In genomic region chr7:42107484-42107883, GRCh38 we compare ENCODE assay signal across 11 cellular contexts.
DNase-seq lines count a peak whose midpoint lies in the region; ATAC-seq, FAIRE-seq and TF ChIP-seq lines count a peak whose summit lies in the region.
"Had no signal": no experiment of that assay in that cellular context is flagged by ENCODE, and none has a peak within 500 bp of the region (broad histone marks: within the 10 kb centered on the region; RNA-seq: fewer than 3 reads in every experiment).

No MANE protein-coding gene starts in this region.

- H3K79me2 ChIP-seq in PC-3 (ENCODE audit: low read length) (0 out of 2 replicates have a peak, but pooled peaks cover 6% of the 10 kb centered on the region), neural progenitor cell (ENCODE audit: low read depth) (peaks cover 99% of the 10 kb centered on the region)

- intact Hi-C loops in PC-3 (cut with micrococcal nuclease) (loop anchor here (10.0 kb wide), 1 partner anchor 113 kb away; no protein-coding TSS in a partner anchor), kidney (cut with DNase I) (no loop called here)

- H3K9me2 ChIP-seq in PC-3 (replicated peaks; ENCODE audit: low read length) = no peaks in the 10 kb centered on the region

- no TSS peak for BruUV-seq in PC-3 (replicated peaks; lab: Mats Ljungman, UMichigan)

- peak; percentile 49 for ATAC-seq in PC-3

- H3K9ac ChIP-seq in PC-3 (ENCODE audit: low read length) = peak overlapping the region; percentile 69
- no peak overlapping the region for H3K9ac ChIP-seq in neural progenitor cell
- H3K9ac ChIP-seq in kidney (ENCODE audit: low read length in 2 of 2) = no peak overlapping the region

- peak overlapping the region; percentile 45 for H3K4me3 ChIP-seq in PC-3 (ENCODE audit: low read length)
- H3K4me3 ChIP-seq in fibroblast of pulmonary artery (replicated peaks; ENCODE audit: low read depth, low read length) = no peak overlapping the region
- no peak overlapping the region for H3K4me3 ChIP-seq in neural progenitor cell
- no peak overlapping the region for H3K4me3 ChIP-seq in kidney (ENCODE audit: low read length in 2 of 2)

- peak overlapping the region; percentile 24 for H2AFZ ChIP-seq in PC-3 (ENCODE audit: low read length)
- no peak overlapping the region for H2AFZ ChIP-seq in neural progenitor cell (replicated peaks)

- H3K27me3 Mint-ChIP-seq in neural progenitor cell (ENCODE audit: insufficient read depth, low read depth) = peaks cover 4% of the 10 kb centered on the region

- H3F3A ChIP-seq in PC-3 (ENCODE audit: low read length, unreplicated experiment) (peaks cover 4% of the 10 kb centered on the region), neural progenitor cell (ENCODE audit: low read depth) (peaks cover 19% of the 10 kb centered on the region)

- peak overlapping the region; percentile 77 for H3K4me2 ChIP-seq in PC-3 (ENCODE audit: low read length)
- peak overlapping the region; percentile 44 for H3K4me2 ChIP-seq in neural progenitor cell

- POLR2A ChIA-PET in PC-3 (lab: Charles Lee; ENCODE audit: unreplicated experiment) = interaction anchor here (0.6 kb wide), 1 partner anchor 281 kb away, joined by 3 read pairs; no protein-coding TSS in a partner anchor

- H3K4me1 ChIP-seq in PC-3 (ENCODE audit: insufficient read depth, low read length) (peaks cover 57% of the 10 kb centered on the region), neural progenitor cell (peaks cover 35% of the 10 kb centered on the region), kidney (ENCODE audit: control insufficient read depth in 1 of 2, insufficient read depth in 1 of 2, low read depth in 1 of 2, low read length in 2 of 2) (no peaks in the 10 kb centered on the region)

- peak overlapping the region; percentile 31 for H3K4me3 Mint-ChIP-seq in neural progenitor cell

- H3K27ac Mint-ChIP-seq in neural progenitor cell = peak overlapping the region; percentile 87
- H3K27ac Mint-ChIP-seq: progenitor cell of endocrine pancreas had no signal

- H3K9me3 Mint-ChIP-seq in neural progenitor cell = no peaks in the 10 kb centered on the region

- CTCF ChIA-PET in PC-3 (lab: Charles Lee) = no interaction called here

- peaks cover 58% of the 10 kb centered on the region for H3K4me1 Mint-ChIP-seq in neural progenitor cell

- TF ChIP-seq CTCF in PC-3 (conservative IDR thresholded peaks at IDR 0.05; ENCODE audit: low read depth, low read length) (no peak), fibroblast of pulmonary artery (IDR thresholded peaks at IDR 0.05; ENCODE audit: low read length, missing control alignments) (no peak), neural progenitor cell (IDR thresholded peaks at IDR 0.05) (no peak), kidney (IDR thresholded peaks at IDR 0.05; ENCODE audit: borderline replicate concordance, extremely low read depth, insufficient read depth) (no peak)

- no peaks in the 10 kb centered on the region for H3K9me3 ChIP-seq in PC-3 (ENCODE audit: low read length)
- no peaks in the 10 kb centered on the region for H3K9me3 ChIP-seq in neural progenitor cell (ENCODE audit: low read depth)
- no peaks in the 10 kb centered on the region for H3K9me3 ChIP-seq in kidney (ENCODE audit: control insufficient read depth in 1 of 2, low read length in 2 of 2)
- H3K9me3 ChIP-seq: Caco-2 had no signal

- FAIRE-seq in kidney (lab: Jason Lieb, UNC) = no peak

- H3K27me3 ChIP-seq in PC-3 (ENCODE audit: low read length) (no peaks in the 10 kb centered on the region), neural progenitor cell (no peaks in the 10 kb centered on the region)

- H4K20me1 ChIP-seq in PC-3 (ENCODE audit: low read length) (no peaks in the 10 kb centered on the region), neural progenitor cell (ENCODE audit: low read depth) (peaks cover 100% of the 10 kb centered on the region)

- DNase-seq in GM03348 (ENCODE audit: low spot score) = peak; percentile 93
- DNase-seq in PC-3 = peak; percentile 88
- DNase-seq in fibroblast of pulmonary artery (ENCODE audit: low read depth) = peak; percentile 65
- peak; percentile 77 for DNase-seq in neural progenitor cell (ENCODE audit: low spot score)
- no peak for DNase-seq in DMS 273 treated with DMSO at 0.1 percent for 48 hours (lab: John Stamatoyannopoulos, UW)
- no peak for DNase-seq in activated naive CD4-positive, alpha-beta T cell treated with Interleukin-2 at 50 U/mL for 16 hours
- DNase-seq in kidney = no peak
- DNase-seq in NCI-H1417 treated with DMSO at 0.1 percent for 48 hours (lab: John Stamatoyannopoulos, UW) = no peak
- DNase-seq: Caco-2, hippocampal formation had no signal

- peaks cover 44% of the 10 kb centered on the region for H3K36me3 Mint-ChIP-seq in neural progenitor cell

- H3K27ac ChIP-seq in PC-3 (ENCODE audit: low read length) (peak overlapping the region; percentile 94), neural progenitor cell (no peak overlapping the region), kidney (ENCODE audit: low read depth in 2 of 2, low read length in 2 of 2) (no peak overlapping the region)

- peaks cover 3% of the 10 kb centered on the region; the same call in 1 of the 2 replicates for H3K36me3 ChIP-seq in PC-3 (ENCODE audit: low read depth, low read length)
- peaks cover 7% of the 10 kb centered on the region for H3K36me3 ChIP-seq in neural progenitor cell
- H3K36me3 ChIP-seq in kidney (ENCODE audit: control insufficient read depth in 1 of 2, insufficient read depth in 2 of 2, low read length in 2 of 2) = no peaks in the 10 kb centered on the region

Comparison
In these comparisons a context has a peak if more than half of its experiments do, and no peak if none do; other contexts are left out.
1. DNase-seq: peak in GM03348 (single experiment), PC-3 (single experiment), fibroblast of pulmonary artery (single experiment) and neural progenitor cell (single experiment); none in DMS 273 treated with DMSO at 0.1 percent for 48 hours (single experiment), activated naive CD4-positive, alpha-beta T cell treated with Interleukin-2 at 50 U/mL for 16 hours (single experiment), kidney (single experiment) and NCI-H1417 treated with DMSO at 0.1 percent for 48 hours (single experiment).